Comparison of ENCODE assay signal across 21 cellular contexts in genomic region chr1:233144434-233144833, GRCh38.
DNase-seq lines count a peak whose midpoint lies in the region; ATAC-seq, FAIRE-seq and TF ChIP-seq lines count a peak whose summit lies in the region.
"Had no signal": no experiment of that assay in that cellular context is flagged by ENCODE, and none has a peak within 500 bp of the region (broad histone marks: within the 10 kb centered on the region; RNA-seq: fewer than 3 reads in every experiment).

No MANE protein-coding gene starts in this region.

- H3K14ac ChIP-seq in neuronal stem cell (ENCODE audit: low read length), result no peak overlapping the region

- no peaks in the 10 kb centered on the region for H3K4me1 ChIP-seq in thyroid gland
- peaks cover 0 to 1% of the 10 kb centered on the region in 2 donors for H3K4me1 ChIP-seq in neuronal stem cell (ENCODE audit: control insufficient read depth in 2 of 2, insufficient read depth in 1 of 2, low read depth in 1 of 2, low read length in 2 of 2)
- H3K4me1 ChIP-seq: BLaER1 treated with 17β-estradiol and CSF1 and Interleukin-3, amounts not matched to agents 10 nM and 100 nM had no signal

- FAIRE-seq in TTC549 (lab: Jason Lieb, UNC), result peak; percentile 5
- FAIRE-seq: GM12892, GM18507 had no signal

- WGBS in thyroid gland, 2 donors, result 89 to 92% methylated on average over 2 of the region's 2 CpGs
- no CpG with 5 or more reads among the region's 2 CpGs for WGBS in neuronal stem cell (ENCODE audit: extremely low coverage in 2 of 2, insufficient read length in 2 of 2, insufficient replicate concordance in 1 of 2), 2 donors

- no peaks in the 10 kb centered on the region for H3K27me3 Mint-ChIP-seq in activated naive CD4-positive, alpha-beta T cell treated with anti-CD3 and anti-CD28 coated beads, Interleukin-2, amount 50 U/mL, for 24 hours
- no peaks in the 10 kb centered on the region for H3K27me3 Mint-ChIP-seq in stimulated activated memory B cell treated with anti-CD40 and anti-IgM and Interleukin-4, amounts not matched to agents 10 μg/mL and 1 μg/mL and 100 μg/mL, for 72 hours
- H3K27me3 Mint-ChIP-seq: B cell had no signal

- no peaks in the 10 kb centered on the region for H3K4me1 Mint-ChIP-seq in activated naive CD4-positive, alpha-beta T cell treated with anti-CD3 and anti-CD28 coated beads, Interleukin-2, amount 50 U/mL, for 24 hours
- peaks cover 9% of the 10 kb centered on the region for H3K4me1 Mint-ChIP-seq in stimulated activated memory B cell treated with anti-CD40 and anti-IgM and Interleukin-4, amounts not matched to agents 10 μg/mL and 1 μg/mL and 100 μg/mL, for 72 hours
- H3K4me1 Mint-ChIP-seq: B cell had no signal

- no peaks in the 10 kb centered on the region for H3K9me3 Mint-ChIP-seq in activated naive CD4-positive, alpha-beta T cell treated with anti-CD3 and anti-CD28 coated beads, Interleukin-2, amount 50 U/mL, for 24 hours
- no peaks in the 10 kb centered on the region for H3K9me3 Mint-ChIP-seq in stimulated activated memory B cell treated with anti-CD40 and anti-IgM and Interleukin-4, amounts not matched to agents 10 μg/mL and 1 μg/mL and 100 μg/mL, for 72 hours
- H3K9me3 Mint-ChIP-seq: CD8-positive, alpha-beta T cell had no signal

- no peak overlapping the region for H2AFZ ChIP-seq in neuronal stem cell (ENCODE audit: low read length)
- H2AFZ ChIP-seq: GM23248 had no signal

- no peak overlapping the region for H2BK5ac ChIP-seq in neuronal stem cell (ENCODE audit: low read length)

- H3K27ac ChIP-seq in thyroid gland (no peak overlapping the region), neuronal stem cell (replicated peaks; ENCODE audit: low read length) (no peak overlapping the region)
- H3K27ac ChIP-seq: BLaER1 treated with 17β-estradiol and CSF1 and Interleukin-3, amounts not matched to agents 10 nM and 100 nM; GM23248; HL-60 had no signal

- H3K9ac ChIP-seq in neuronal stem cell (ENCODE audit: low read depth, low read length, poor library complexity), result no peak overlapping the region
- H3K9ac ChIP-seq: BLaER1 treated with 17β-estradiol and CSF1 and Interleukin-3, amounts not matched to agents 10 nM and 100 nM; GM23248 had no signal

- H3K4ac ChIP-seq in neuronal stem cell (ENCODE audit: low read length), result no peak overlapping the region

- H4K8ac ChIP-seq in neuronal stem cell (ENCODE audit: low read depth, low read length), result no peak overlapping the region

- no peak overlapping the region for H2AK5ac ChIP-seq in neuronal stem cell (ENCODE audit: low read depth, low read length)

- DNase-seq in NCI-H2029 (lab: John Stamatoyannopoulos, UW) (peak; percentile 17), NCI-H2029 treated with DMSO at 0.1 percent for 48 hours (lab: John Stamatoyannopoulos, UW) (no peak), thyroid gland (no peak), neuronal stem cell (ENCODE audit: low spot score) (no peak)
- DNase-seq in activated naive CD4-positive, alpha-beta T cell (lab: John Stamatoyannopoulos, UW), result no peak
- DNase-seq: 8988T; Calu3; CD8-positive, alpha-beta T cell; DMS 273 treated with DMSO at 0.1 percent for 48 hours; DMS79; GDM1; GM23248 had no signal

- H3K23ac ChIP-seq in neuronal stem cell (ENCODE audit: low read depth, low read length, poor library complexity), result no peak overlapping the region

- no peak overlapping the region for H2BK12ac ChIP-seq in neuronal stem cell (ENCODE audit: low read length)

- no peak overlapping the region for H4K91ac ChIP-seq in neuronal stem cell (ENCODE audit: low read depth, low read length, poor library complexity)

- H3K79me1 ChIP-seq in neuronal stem cell (ENCODE audit: low read depth, low read length), result no peaks in the 10 kb centered on the region

- H3K9me3 ChIP-seq in thyroid gland, result no peaks in the 10 kb centered on the region
- H3K9me3 ChIP-seq in neuronal stem cell (replicated peaks in 1 of 2; ENCODE audit: control insufficient read depth in 2 of 2, insufficient read depth in 1 of 2, low read depth in 1 of 2, low read length in 2 of 2), result no peaks in the 10 kb centered on the region
- H3K9me3 ChIP-seq: BLaER1 treated with 17β-estradiol and CSF1 and Interleukin-3, amounts not matched to agents 10 nM and 100 nM; HAP-1 had no signal

- H3K36me3 Mint-ChIP-seq in activated naive CD4-positive, alpha-beta T cell treated with anti-CD3 and anti-CD28 coated beads, Interleukin-2, amount 50 U/mL, for 24 hours, result peaks cover 29% of the 10 kb centered on the region
- peaks cover 44% of the 10 kb centered on the region for H3K36me3 Mint-ChIP-seq in stimulated activated memory B cell treated with anti-CD40 and anti-IgM and Interleukin-4, amounts not matched to agents 10 μg/mL and 1 μg/mL and 100 μg/mL, for 72 hours

- no peaks in the 10 kb centered on the region for H3K36me3 ChIP-seq in thyroid gland
- no peaks in the 10 kb centered on the region for H3K36me3 ChIP-seq in neuronal stem cell (replicated peaks in 1 of 2; ENCODE audit: control insufficient read depth in 2 of 2, insufficient read depth in 2 of 2, low read length in 2 of 2)
- H3K36me3 ChIP-seq: HAP-1 had no signal

- no peak overlapping the region for H3K18ac ChIP-seq in neuronal stem cell (ENCODE audit: low read length)

- no peak for TF ChIP-seq POLR2A in thyroid gland (IDR thresholded peaks at IDR 0.05)

- no peak overlapping the region for H2BK120ac ChIP-seq in neuronal stem cell (ENCODE audit: low read depth, low read length)

- H3K27me3 ChIP-seq in thyroid gland (no peaks in the 10 kb centered on the region), neuronal stem cell (ENCODE audit: control insufficient read depth in 3 of 3, insufficient read depth in 3 of 3, low read depth in 1 of 3, low read length in 3 of 3) (no peaks in the 10 kb centered on the region)
- H3K27me3 ChIP-seq: BLaER1 treated with 17β-estradiol and CSF1 and Interleukin-3, amounts not matched to agents 10 nM and 100 nM had no signal

- H3K4me3 Mint-ChIP-seq in activated naive CD4-positive, alpha-beta T cell treated with anti-CD3 and anti-CD28 coated beads, Interleukin-2, amount 50 U/mL, for 24 hours, result no peak overlapping the region
- H3K4me3 Mint-ChIP-seq in stimulated activated memory B cell treated with anti-CD40 and anti-IgM and Interleukin-4, amounts not matched to agents 10 μg/mL and 1 μg/mL and 100 μg/mL, for 72 hours, result no peak overlapping the region
- H3K4me3 Mint-ChIP-seq: B cell; CD8-positive, alpha-beta T cell had no signal

- ATAC-seq in stimulated activated memory B cell treated with anti-CD40 and anti-IgM and Interleukin-4, amounts not matched to agents 10 μg/mL and 1 μg/mL and 100 μg/mL, for 72 hours, result no peak
- ATAC-seq: CD8-positive, alpha-beta T cell had no signal

- H2BK15ac ChIP-seq in neuronal stem cell (ENCODE audit: low read length), result no peak overlapping the region

- intact Hi-C loops in thyroid gland (cut with DNase I), result no loop called here

- TF ChIP-seq CTCF in thyroid gland (IDR thresholded peaks at IDR 0.05), result no peak

- H3K4me2 ChIP-seq in neuronal stem cell (ENCODE audit: insufficient read depth, low read length, poor library complexity, severe bottlenecking), result no peak overlapping the region
- H3K4me2 ChIP-seq: BLaER1 treated with 17β-estradiol and CSF1 and Interleukin-3, amounts not matched to agents 10 nM and 100 nM had no signal

- H3K4me3 ChIP-seq in thyroid gland (replicated peaks in 1 of 3), result no peak overlapping the region
- no peak overlapping the region for H3K4me3 ChIP-seq in neuronal stem cell (ENCODE audit: low read length in 2 of 2)
- H3K4me3 ChIP-seq: BLaER1 treated with 17β-estradiol and CSF1 and Interleukin-3, amounts not matched to agents 10 nM and 100 nM; GM23248; HAP-1 had no signal

- peak overlapping the region; percentile 59 for H3K27ac Mint-ChIP-seq in activated naive CD4-positive, alpha-beta T cell treated with anti-CD3 and anti-CD28 coated beads, Interleukin-2, amount 50 U/mL, for 24 hours
- no peak overlapping the region for H3K27ac Mint-ChIP-seq in stimulated activated memory B cell treated with anti-CD40 and anti-IgM and Interleukin-4, amounts not matched to agents 10 μg/mL and 1 μg/mL and 100 μg/mL, for 72 hours
- H3K27ac Mint-ChIP-seq: B cell; CD8-positive, alpha-beta T cell had no signal
